9 cellular contexts compared by ENCODE assay signal in the genomic region with DNA sequence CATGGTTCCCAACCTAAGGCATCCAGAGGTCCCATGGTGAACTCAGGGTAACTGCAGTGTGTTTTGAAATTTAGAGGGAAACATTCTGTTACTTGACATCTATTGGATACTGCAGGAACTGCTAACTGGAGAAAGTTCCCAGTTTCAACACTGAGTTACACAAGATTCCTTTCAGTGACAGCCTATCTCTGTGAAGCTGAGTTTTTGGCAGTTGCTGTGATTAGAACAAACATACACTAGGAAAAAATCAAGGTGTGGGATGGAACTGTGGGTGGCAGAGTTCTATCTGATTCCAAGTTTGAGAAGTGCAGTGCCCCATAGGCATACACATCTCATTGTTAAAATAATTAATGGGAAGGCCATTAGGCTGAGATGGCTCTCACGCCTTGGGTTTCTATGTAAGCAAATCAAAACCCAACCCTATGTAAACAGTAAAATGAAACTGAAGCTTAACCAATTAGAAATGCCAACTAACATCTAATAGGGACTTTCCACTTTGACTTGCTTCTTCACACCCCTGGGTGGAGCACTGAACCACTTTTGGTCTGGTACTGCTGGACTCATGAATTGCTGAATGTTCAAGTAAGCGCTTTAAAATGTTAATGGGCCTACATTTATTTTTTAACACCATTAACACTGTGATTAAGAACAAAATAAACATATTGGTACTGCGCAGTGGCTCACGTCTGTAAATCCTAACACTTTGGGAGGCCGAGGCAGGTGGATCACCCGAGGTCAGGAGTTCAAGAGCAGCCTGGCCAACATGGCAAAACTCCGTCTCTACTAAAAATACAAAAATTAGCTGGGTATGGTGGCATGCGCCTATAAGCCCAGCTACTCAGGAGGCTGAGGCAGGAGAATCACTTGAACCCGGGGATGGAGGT. TPM values are rescaled to one million over a fixed set of nuclear protein-coding genes. Genes with fewer than 3 reads are reported as not detected.
DNase-seq lines count a peak whose midpoint lies in the region; ATAC-seq lines count a peak whose summit lies in the region.
"Had no signal": no experiment of that assay in that cellular context is flagged by ENCODE, and none has a peak within 500 bp of the region (broad histone marks: within the 10 kb centered on the region; RNA-seq: fewer than 3 reads in every experiment).

No MANE protein-coding gene starts in this region.

- no peak overlapping the region for H3K27ac Mint-ChIP-seq in activated CD4-positive, alpha-beta memory T cell treated with anti-CD3 and anti-CD28 coated beads for 36 hours

- peaks cover 7% of the 10 kb centered on the region for H3K4me1 Mint-ChIP-seq in activated CD4-positive, alpha-beta memory T cell treated with anti-CD3 and anti-CD28 coated beads for 36 hours (ENCODE audit: low read depth)

- CTCF ChIA-PET in activated CD4-positive, alpha-beta memory T cell treated with anti-CD3 and anti-CD28 coated beads for 36 hours (lab: Charles Lee): interaction anchor here (0.6 to 1.1 kb wide), 2 partner anchors 10 to 53 kb away, joined by 3 to 5 read pairs; no protein-coding TSS in a partner anchor

- intact Hi-C loops in activated CD4-positive, alpha-beta memory T cell treated with anti-CD3 and anti-CD28 coated beads for 36 hours (cut with micrococcal nuclease): no loop called here

- DNase-seq in Daoy (ENCODE audit: low read depth) (peak; percentile 63), left lobe of liver (ENCODE audit: low spot score) (peak; percentile 57), NCI-H1436 treated with DMSO at 0.1 percent for 48 hours (lab: John Stamatoyannopoulos, UW) (no peak), hypothalamus (lab: John Stamatoyannopoulos, UW) (no peak), hepatic stellate cell (ENCODE audit: low spot score) (no peak)
- DNase-seq in activated CD4-positive, alpha-beta memory T cell treated with anti-CD3 and anti-CD28 coated beads for 36 hours: peak; percentile 13

- H3K27me3 Mint-ChIP-seq in activated CD4-positive, alpha-beta memory T cell treated with anti-CD3 and anti-CD28 coated beads for 36 hours: no peaks in the 10 kb centered on the region
- H3K27me3 Mint-ChIP-seq: naive thymus-derived CD8-positive, alpha-beta T cell had no signal

- ATAC-seq in GM19452 (IDR thresholded peaks at IDR 0.05; ENCODE audit: unreplicated experiment) (peak; percentile 94), HG03442 (IDR thresholded peaks at IDR 0.05; ENCODE audit: unreplicated experiment) (peak; percentile 86), left lobe of liver (peak; percentile 82)
- ATAC-seq: naive thymus-derived CD8-positive, alpha-beta T cell had no signal

- no peaks in the 10 kb centered on the region for H3K36me3 Mint-ChIP-seq in activated CD4-positive, alpha-beta memory T cell treated with anti-CD3 and anti-CD28 coated beads for 36 hours

- H3K4me3 Mint-ChIP-seq in activated CD4-positive, alpha-beta memory T cell treated with anti-CD3 and anti-CD28 coated beads for 36 hours: no peak overlapping the region

- POLR2A ChIA-PET in activated CD4-positive, alpha-beta memory T cell treated with anti-CD3 and anti-CD28 coated beads for 36 hours (lab: Charles Lee): interaction anchor here (1.0 kb wide), 1 partner anchor 149 kb away, joined by 3 read pairs; no protein-coding TSS in a partner anchor

- no peaks in the 10 kb centered on the region for H3K9me3 Mint-ChIP-seq in activated CD4-positive, alpha-beta memory T cell treated with anti-CD3 and anti-CD28 coated beads for 36 hours
- H3K9me3 Mint-ChIP-seq: naive thymus-derived CD8-positive, alpha-beta T cell had no signal

RNA-seq across cellular contexts. Expression of a gene that starts 55.2 kb away (rescaled TPM):
- 55.1 and 56.2 TPM in 2 replicates for total RNA-seq in Daoy (2014; rRNA removed; shearing (Covaris generic))
- 10 to 100 TPM; 20.6 to 21.7 TPM for total RNA-seq in activated CD4-positive, alpha-beta memory T cell treated with anti-CD3 and anti-CD28 coated beads for 36 hours
- 10.4 TPM for total RNA-seq in left lobe of liver

Comparison
In these comparisons a context has a peak if more than half of its experiments do, and no peak if none do; other contexts are left out.
1. DNase-seq: peak in Daoy (single experiment), activated CD4-positive, alpha-beta memory T cell treated with anti-CD3 and anti-CD28 coated beads for 36 hours (single experiment) and left lobe of liver (single experiment); none in NCI-H1436 treated with DMSO at 0.1 percent for 48 hours (single experiment), hypothalamus (0 of 51) and hepatic stellate cell (single experiment).
2. Peak in every context shown above with its lines, with median percentiles within 50 percentile points of each other: ATAC-seq.